9 cellular contexts compared by ENCODE assay signal in genomic region chr12:3168775-3169221, GRCh38.
DNase-seq lines count a peak whose midpoint lies in the region; ATAC-seq lines count a peak whose summit lies in the region.
"Had no signal": no experiment of that assay in that cellular context is flagged by ENCODE, and none has a peak within 500 bp of the region (broad histone marks: within the 10 kb centered on the region; RNA-seq: fewer than 3 reads in every experiment).

No MANE protein-coding gene starts in this region.

- DNase-seq in activated CD4-positive, alpha-beta T cell treated with anti-CD3 and anti-CD28 coated beads for 48 hours = peak; percentile 84
- DNase-seq in activated CD4-positive, alpha-beta T cell treated with anti-CD3 and anti-CD28 coated beads, Interleukin-2, amount 50 U/mL, for 4 hours = no peak
- DNase-seq in SW480 (ENCODE audit: low spot score) = peak; percentile 91
- peak; percentile 92 for DNase-seq in glomerular visceral epithelial cell (ENCODE audit: extremely low spot score)
- DNase-seq in stimulated activated CD8-positive, alpha-beta memory T cell treated with anti-CD3 and anti-CD28 coated beads, Interleukin-4, amount 100 ng/mL, for 24 hours (ENCODE audit: low read depth) = peak; percentile 11
- DNase-seq in AML-193 (lab: John Stamatoyannopoulos, UW) = no peak
- no peak for DNase-seq in NCI-H526 (lab: John Stamatoyannopoulos, UW)
- no peak for DNase-seq in Right ventricle myocardium inferior (ENCODE audit: missing footprints)
- DNase-seq: NCI-H1694 treated with DMSO at 0.1 percent for 48 hours had no signal

- no peak for ATAC-seq in Right ventricle myocardium inferior

- intact Hi-C loops in Right ventricle myocardium inferior (cut with DNase I) = no loop called here

Comparison
In these comparisons a context has a peak if more than half of its experiments do, and no peak if none do; other contexts are left out.
1. DNase-seq: peak in activated CD4-positive, alpha-beta T cell treated with anti-CD3 and anti-CD28 coated beads for 48 hours (single experiment), SW480 (single experiment), glomerular visceral epithelial cell (single experiment) and stimulated activated CD8-positive, alpha-beta memory T cell treated with anti-CD3 and anti-CD28 coated beads, Interleukin-4, amount 100 ng/mL, for 24 hours (single experiment); none in activated CD4-positive, alpha-beta T cell treated with anti-CD3 and anti-CD28 coated beads, Interleukin-2, amount 50 U/mL, for 4 hours (0 of 2), AML-193 (0 of 2), NCI-H526 (0 of 2) and Right ventricle myocardium inferior (single experiment).